ENCODE assay signal across 1 cellular context in the genomic region with DNA sequence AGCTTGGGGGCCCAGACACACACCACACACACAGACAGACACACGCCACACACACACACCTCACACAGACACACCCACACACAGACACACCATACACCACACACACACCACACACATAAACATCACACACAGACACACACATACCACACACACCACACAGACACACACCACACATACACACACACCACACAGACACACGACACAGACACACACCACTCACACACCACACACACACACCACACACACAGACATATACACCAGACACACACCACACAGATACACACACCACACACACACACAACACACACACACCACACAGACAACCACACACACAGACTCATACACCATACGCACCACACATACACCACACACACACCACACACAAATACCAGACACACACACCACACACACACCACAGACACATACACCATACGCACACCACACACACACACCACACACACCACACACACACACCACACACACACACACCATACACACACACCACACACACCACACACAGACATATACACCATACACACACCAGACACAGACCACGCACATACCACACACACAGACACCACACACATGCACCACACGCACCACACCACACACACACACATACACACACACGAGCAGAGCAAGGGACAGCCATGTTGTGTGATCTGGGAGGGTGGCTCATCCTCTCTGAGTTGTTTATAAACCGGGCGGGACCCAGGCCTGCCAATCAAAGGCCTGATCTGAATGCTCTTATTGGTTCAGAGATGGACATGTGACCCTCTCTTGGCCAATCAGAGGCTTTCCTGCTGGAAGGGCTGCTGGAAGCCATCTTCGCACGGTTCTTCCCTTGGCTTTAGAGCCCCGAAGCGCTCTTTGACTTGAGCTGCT.
TF ChIP-seq lines count a peak whose summit lies in the region.

No MANE protein-coding gene starts in this region.

TF ChIP-seq in GM12878, 131 proteins besides CTCF, POLR2A, EP300 and RAD21 (continued from another document and continues in another):
- TF ChIP-seq, protein P1, sequence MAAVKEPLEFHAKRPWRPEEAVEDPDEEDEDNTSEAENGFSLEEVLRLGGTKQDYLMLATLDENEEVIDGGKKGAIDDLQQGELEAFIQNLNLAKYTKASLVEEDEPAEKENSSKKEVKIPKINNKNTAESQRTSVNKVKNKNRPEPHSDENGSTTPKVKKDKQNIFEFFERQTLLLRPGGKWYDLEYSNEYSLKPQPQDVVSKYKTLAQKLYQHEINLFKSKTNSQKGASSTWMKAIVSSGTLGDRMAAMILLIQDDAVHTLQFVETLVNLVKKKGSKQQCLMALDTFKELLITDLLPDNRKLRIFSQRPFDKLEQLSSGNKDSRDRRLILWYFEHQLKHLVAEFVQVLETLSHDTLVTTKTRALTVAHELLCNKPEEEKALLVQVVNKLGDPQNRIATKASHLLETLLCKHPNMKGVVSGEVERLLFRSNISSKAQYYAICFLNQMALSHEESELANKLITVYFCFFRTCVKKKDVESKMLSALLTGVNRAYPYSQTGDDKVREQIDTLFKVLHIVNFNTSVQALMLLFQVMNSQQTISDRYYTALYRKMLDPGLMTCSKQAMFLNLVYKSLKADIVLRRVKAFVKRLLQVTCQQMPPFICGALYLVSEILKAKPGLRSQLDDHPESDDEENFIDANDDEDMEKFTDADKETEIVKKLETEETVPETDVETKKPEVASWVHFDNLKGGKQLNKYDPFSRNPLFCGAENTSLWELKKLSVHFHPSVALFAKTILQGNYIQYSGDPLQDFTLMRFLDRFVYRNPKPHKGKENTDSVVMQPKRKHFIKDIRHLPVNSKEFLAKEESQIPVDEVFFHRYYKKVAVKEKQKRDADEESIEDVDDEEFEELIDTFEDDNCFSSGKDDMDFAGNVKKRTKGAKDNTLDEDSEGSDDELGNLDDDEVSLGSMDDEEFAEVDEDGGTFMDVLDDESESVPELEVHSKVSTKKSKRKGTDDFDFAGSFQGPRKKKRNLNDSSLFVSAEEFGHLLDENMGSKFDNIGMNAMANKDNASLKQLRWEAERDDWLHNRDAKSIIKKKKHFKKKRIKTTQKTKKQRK (IDR thresholded peaks at IDR 0.05; ENCODE audit: low read depth, low read length), result no peak
- TF ChIP-seq TARDBP (IDR thresholded peaks at IDR 0.05; ENCODE audit: borderline replicate concordance) (no peak), ZNF622 (IDR thresholded peaks at IDR 0.05) (no peak), SREBF2 (IDR thresholded peaks at IDR 0.05; ENCODE audit: low read length) (no peak), MXI1 (IDR thresholded peaks at IDR 0.05; ENCODE audit: low read depth, low read length) (no peak), POLR2AphosphoS2 (IDR thresholded peaks at IDR 0.05; ENCODE audit: low read depth, low read length) (no peak), SMC3 (IDR thresholded peaks at IDR 0.05; ENCODE audit: borderline replicate concordance, low read length) (no peak), ZNF217 (IDR thresholded peaks at IDR 0.05) (no peak), CBFB (IDR thresholded peaks at IDR 0.05; ENCODE audit: low read depth) (no peak), NFYA (IDR thresholded peaks at IDR 0.05; ENCODE audit: borderline replicate concordance, low read depth, low read length) (no peak), FOXK2 (IDR thresholded peaks at IDR 0.05) (no peak), CHD2 (IDR thresholded peaks at IDR 0.05; ENCODE audit: borderline replicate concordance, low read depth, low read length) (no peak), TCF7 (IDR thresholded peaks at IDR 0.05; ENCODE audit: borderline replicate concordance) (no peak), SIN3A (IDR thresholded peaks at IDR 0.05; ENCODE audit: low read depth, low read length) (no peak), RB1 (IDR thresholded peaks at IDR 0.05; ENCODE audit: borderline replicate concordance) (no peak), HDAC6 (IDR thresholded peaks at IDR 0.05; ENCODE audit: unreplicated experiment) (no peak), ZNF207 (IDR thresholded peaks at IDR 0.05; ENCODE audit: borderline replicate concordance) (no peak), FOS (IDR thresholded peaks at IDR 0.05; ENCODE audit: borderline replicate concordance, extremely low read depth, insufficient read length) (peak; percentile 21), EZH2 (IDR thresholded peaks at IDR 0.05; ENCODE audit: borderline replicate concordance, control insufficient read depth, low read depth, low read length) (no peak), SMAD1 (IDR thresholded peaks at IDR 0.05; ENCODE audit: low read depth, partially characterized antibody) (no peak), IKZF2 (IDR thresholded peaks at IDR 0.05) (no peak), NR2F1 (conservative IDR thresholded peaks at IDR 0.05) (no peak), RUNX3 (IDR thresholded peaks at IDR 0.05; ENCODE audit: low read length) (no peak), TBL1XR1 (IDR thresholded peaks at IDR 0.05; ENCODE audit: low read depth, low read length) (no peak), NR2C1 (IDR thresholded peaks at IDR 0.05) (no peak), CHD1 (IDR thresholded peaks at IDR 0.05; ENCODE audit: low read depth, low read length) (no peak), CBX5 (IDR thresholded peaks at IDR 0.05; ENCODE audit: low read depth) (no peak), STAT3 (IDR thresholded peaks at IDR 0.05; ENCODE audit: low read depth, low read length) (no peak), BRCA1 (IDR thresholded peaks at IDR 0.05; ENCODE audit: low read depth, low read length) (no peak), GATAD2B (conservative IDR thresholded peaks at IDR 0.05; ENCODE audit: low read depth) (no peak), HDGF (IDR thresholded peaks at IDR 0.05) (peak; percentile 91), ZSCAN29 (IDR thresholded peaks at IDR 0.05) (no peak), CREM (IDR thresholded peaks at IDR 0.05; ENCODE audit: low read depth) (no peak), KAT2A (conservative IDR thresholded peaks at IDR 0.05; ENCODE audit: control insufficient read depth, low read depth, low read length) (no peak), CREB1 (IDR thresholded peaks at IDR 0.05; ENCODE audit: low read depth) (no peak), NBN (IDR thresholded peaks at IDR 0.05) (peak; percentile 79; the same call in 1 of the 2 replicates), ZNF24 (IDR thresholded peaks at IDR 0.05) (no peak), RELA (IDR thresholded peaks at IDR 0.05; ENCODE audit: borderline replicate concordance, partially characterized antibody) (no peak)
- TF ChIP-seq, protein P2, sequence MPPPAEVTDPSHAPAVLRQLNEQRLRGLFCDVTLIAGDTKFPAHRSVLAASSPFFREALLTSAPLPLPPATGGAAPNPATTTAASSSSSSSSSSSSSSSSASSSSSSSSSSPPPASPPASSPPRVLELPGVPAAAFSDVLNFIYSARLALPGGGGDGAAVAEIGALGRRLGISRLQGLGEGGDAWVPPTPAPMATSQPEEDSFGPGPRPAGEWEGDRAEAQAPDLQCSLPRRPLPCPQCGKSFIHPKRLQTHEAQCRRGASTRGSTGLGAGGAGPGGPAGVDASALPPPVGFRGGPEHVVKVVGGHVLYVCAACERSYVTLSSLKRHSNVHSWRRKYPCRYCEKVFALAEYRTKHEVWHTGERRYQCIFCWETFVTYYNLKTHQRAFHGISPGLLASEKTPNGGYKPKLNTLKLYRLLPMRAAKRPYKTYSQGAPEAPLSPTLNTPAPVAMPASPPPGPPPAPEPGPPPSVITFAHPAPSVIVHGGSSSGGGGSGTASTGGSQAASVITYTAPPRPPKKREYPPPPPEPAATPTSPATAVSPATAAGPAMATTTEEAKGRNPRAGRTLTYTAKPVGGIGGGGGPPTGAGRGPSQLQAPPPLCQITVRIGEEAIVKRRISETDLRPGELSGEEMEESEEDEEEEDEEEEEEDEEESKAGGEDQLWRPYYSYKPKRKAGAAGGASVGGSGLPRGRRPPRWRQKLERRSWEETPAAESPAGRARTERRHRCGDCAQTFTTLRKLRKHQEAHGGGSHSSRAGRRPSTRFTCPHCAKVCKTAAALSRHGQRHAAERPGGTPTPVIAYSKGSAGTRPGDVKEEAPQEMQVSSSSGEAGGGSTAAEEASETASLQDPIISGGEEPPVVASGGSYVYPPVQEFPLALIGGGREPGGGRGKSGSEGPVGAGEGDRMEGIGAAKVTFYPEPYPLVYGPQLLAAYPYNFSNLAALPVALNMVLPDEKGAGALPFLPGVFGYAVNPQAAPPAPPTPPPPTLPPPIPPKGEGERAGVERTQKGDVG (CRISPR knock-in tag; IDR thresholded peaks at IDR 0.05), result no peak
- TF ChIP-seq, protein P3, sequence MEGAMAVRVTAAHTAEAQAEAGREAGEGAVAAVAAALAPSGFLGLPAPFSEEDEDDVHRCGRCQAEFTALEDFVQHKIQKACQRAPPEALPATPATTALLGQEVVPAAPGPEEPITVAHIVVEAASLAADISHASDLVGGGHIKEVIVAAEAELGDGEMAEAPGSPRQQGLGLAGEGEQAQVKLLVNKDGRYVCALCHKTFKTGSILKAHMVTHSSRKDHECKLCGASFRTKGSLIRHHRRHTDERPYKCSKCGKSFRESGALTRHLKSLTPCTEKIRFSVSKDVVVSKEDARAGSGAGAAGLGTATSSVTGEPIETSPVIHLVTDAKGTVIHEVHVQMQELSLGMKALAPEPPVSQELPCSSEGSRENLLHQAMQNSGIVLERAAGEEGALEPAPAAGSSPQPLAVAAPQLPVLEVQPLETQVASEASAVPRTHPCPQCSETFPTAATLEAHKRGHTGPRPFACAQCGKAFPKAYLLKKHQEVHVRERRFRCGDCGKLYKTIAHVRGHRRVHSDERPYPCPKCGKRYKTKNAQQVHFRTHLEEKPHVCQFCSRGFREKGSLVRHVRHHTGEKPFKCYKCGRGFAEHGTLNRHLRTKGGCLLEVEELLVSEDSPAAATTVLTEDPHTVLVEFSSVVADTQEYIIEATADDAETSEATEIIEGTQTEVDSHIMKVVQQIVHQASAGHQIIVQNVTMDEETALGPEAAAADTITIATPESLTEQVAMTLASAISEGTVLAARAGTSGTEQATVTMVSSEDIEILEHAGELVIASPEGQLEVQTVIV (IDR thresholded peaks at IDR 0.05; ENCODE audit: borderline replicate concordance, partially characterized antibody), result no peak
- TF ChIP-seq, protein P4, sequence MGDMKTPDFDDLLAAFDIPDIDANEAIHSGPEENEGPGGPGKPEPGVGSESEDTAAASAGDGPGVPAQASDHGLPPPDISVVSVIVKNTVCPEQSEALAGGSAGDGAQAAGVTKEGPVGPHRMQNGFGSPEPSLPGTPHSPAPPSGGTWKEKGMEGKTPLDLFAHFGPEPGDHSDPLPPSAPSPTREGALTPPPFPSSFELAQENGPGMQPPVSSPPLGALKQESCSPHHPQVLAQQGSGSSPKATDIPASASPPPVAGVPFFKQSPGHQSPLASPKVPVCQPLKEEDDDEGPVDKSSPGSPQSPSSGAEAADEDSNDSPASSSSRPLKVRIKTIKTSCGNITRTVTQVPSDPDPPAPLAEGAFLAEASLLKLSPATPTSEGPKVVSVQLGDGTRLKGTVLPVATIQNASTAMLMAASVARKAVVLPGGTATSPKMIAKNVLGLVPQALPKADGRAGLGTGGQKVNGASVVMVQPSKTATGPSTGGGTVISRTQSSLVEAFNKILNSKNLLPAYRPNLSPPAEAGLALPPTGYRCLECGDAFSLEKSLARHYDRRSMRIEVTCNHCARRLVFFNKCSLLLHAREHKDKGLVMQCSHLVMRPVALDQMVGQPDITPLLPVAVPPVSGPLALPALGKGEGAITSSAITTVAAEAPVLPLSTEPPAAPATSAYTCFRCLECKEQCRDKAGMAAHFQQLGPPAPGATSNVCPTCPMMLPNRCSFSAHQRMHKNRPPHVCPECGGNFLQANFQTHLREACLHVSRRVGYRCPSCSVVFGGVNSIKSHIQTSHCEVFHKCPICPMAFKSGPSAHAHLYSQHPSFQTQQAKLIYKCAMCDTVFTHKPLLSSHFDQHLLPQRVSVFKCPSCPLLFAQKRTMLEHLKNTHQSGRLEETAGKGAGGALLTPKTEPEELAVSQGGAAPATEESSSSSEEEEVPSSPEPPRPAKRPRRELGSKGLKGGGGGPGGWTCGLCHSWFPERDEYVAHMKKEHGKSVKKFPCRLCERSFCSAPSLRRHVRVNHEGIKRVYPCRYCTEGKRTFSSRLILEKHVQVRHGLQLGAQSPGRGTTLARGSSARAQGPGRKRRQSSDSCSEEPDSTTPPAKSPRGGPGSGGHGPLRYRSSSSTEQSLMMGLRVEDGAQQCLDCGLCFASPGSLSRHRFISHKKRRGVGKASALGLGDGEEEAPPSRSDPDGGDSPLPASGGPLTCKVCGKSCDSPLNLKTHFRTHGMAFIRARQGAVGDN (IDR thresholded peaks at IDR 0.05), result no peak
- TF ChIP-seq, protein P5, sequence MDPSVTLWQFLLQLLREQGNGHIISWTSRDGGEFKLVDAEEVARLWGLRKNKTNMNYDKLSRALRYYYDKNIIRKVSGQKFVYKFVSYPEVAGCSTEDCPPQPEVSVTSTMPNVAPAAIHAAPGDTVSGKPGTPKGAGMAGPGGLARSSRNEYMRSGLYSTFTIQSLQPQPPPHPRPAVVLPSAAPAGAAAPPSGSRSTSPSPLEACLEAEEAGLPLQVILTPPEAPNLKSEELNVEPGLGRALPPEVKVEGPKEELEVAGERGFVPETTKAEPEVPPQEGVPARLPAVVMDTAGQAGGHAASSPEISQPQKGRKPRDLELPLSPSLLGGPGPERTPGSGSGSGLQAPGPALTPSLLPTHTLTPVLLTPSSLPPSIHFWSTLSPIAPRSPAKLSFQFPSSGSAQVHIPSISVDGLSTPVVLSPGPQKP (IDR thresholded peaks at IDR 0.05; ENCODE audit: low read depth, low read length), result no peak
- TF ChIP-seq, protein P6, sequence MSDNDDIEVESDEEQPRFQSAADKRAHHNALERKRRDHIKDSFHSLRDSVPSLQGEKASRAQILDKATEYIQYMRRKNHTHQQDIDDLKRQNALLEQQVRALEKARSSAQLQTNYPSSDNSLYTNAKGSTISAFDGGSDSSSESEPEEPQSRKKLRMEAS (IDR thresholded peaks at IDR 0.05; ENCODE audit: low read depth, low read length), result no peak
- TF ChIP-seq, protein P7, sequence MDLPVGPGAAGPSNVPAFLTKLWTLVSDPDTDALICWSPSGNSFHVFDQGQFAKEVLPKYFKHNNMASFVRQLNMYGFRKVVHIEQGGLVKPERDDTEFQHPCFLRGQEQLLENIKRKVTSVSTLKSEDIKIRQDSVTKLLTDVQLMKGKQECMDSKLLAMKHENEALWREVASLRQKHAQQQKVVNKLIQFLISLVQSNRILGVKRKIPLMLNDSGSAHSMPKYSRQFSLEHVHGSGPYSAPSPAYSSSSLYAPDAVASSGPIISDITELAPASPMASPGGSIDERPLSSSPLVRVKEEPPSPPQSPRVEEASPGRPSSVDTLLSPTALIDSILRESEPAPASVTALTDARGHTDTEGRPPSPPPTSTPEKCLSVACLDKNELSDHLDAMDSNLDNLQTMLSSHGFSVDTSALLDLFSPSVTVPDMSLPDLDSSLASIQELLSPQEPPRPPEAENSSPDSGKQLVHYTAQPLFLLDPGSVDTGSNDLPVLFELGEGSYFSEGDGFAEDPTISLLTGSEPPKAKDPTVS (IDR thresholded peaks at IDR 0.05; ENCODE audit: low read depth, low read length), result no peak
- TF ChIP-seq, protein P8, sequence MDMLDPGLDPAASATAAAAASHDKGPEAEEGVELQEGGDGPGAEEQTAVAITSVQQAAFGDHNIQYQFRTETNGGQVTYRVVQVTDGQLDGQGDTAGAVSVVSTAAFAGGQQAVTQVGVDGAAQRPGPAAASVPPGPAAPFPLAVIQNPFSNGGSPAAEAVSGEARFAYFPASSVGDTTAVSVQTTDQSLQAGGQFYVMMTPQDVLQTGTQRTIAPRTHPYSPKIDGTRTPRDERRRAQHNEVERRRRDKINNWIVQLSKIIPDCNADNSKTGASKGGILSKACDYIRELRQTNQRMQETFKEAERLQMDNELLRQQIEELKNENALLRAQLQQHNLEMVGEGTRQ (IDR thresholded peaks at IDR 0.05; ENCODE audit: borderline replicate concordance, low read depth, low read length), result peak; percentile 54
- TF ChIP-seq, protein P9, sequence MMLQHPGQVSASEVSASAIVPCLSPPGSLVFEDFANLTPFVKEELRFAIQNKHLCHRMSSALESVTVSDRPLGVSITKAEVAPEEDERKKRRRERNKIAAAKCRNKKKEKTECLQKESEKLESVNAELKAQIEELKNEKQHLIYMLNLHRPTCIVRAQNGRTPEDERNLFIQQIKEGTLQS (IDR thresholded peaks at IDR 0.05; ENCODE audit: borderline replicate concordance, extremely low read depth, low read depth, low read length), result peak; percentile 63; the same call in 1 of the 2 replicates
